Comparison of ENCODE assay signal across 7 cellular contexts in the genomic region with DNA sequence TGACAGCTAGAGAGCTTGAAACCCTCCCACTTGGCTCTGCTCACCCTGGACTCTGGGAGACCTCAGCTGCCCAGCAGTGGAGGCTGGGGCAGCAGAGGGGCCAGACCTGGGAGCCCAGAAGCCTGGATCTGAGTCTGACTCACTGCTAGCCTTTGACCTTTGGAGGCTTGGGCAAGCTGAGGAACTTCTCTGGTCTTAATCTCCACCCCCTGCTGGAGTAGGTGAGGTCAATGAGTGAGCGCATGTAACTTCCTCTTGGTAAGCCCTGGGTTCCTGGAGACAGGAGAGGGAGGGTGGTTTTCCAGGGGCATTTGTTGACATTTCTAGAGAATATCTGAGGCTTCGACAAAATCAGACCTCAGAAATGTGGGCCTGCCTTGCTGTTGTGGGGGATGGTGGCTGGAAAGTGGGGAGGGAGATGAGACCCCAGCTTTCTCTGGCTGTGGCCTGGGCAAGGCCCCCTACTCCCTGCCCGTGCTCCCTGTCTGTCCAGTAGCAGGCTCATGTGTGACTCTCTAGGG.
A peak's percentile ranks its signal among the peaks of the same experiment; 100 is the strongest.
DNase-seq lines count a peak whose midpoint lies in the region; TF ChIP-seq lines count a peak whose summit lies in the region.

No MANE protein-coding gene starts in this region.

- H3K9me2 ChIP-seq in OCI-LY7 (ENCODE audit: insufficient read depth, low read length), result no peaks in the 10 kb centered on the region

- no peak overlapping the region for H3K4me3 ChIP-seq in smooth muscle cell
- no peak overlapping the region for H3K4me3 ChIP-seq in OCI-LY7 (ENCODE audit: low read depth, low read length, poor library complexity, severe bottlenecking)

- peaks cover 3% of the 10 kb centered on the region for H3K27me3 Mint-ChIP-seq in type B pancreatic cell

- intact Hi-C loops in OCI-LY7 (cut with micrococcal nuclease; ENCODE audit: unreplicated experiment), result no loop called here

- 40% methylated on average over 3 of the region's 3 CpGs for WGBS in smooth muscle cell (ENCODE audit: low lambda C conversion rate)

- H3K27me3 ChIP-seq in smooth muscle cell (ENCODE audit: low read depth), result no peaks in the 10 kb centered on the region

- H4K20me1 ChIP-seq in smooth muscle cell (ENCODE audit: low read depth) (no peaks in the 10 kb centered on the region), OCI-LY7 (ENCODE audit: insufficient read depth, low read length) (no peaks in the 10 kb centered on the region)

- POLR2A ChIA-PET in OCI-LY7 (lab: Charles Lee), result no interaction called here

- no peak for TF ChIP-seq CTCF in smooth muscle cell (IDR thresholded peaks at IDR 0.05; ENCODE audit: borderline replicate concordance, insufficient read depth, poor library complexity, severe bottlenecking)
- no peak for TF ChIP-seq CTCF in OCI-LY7 (conservative IDR thresholded peaks at IDR 0.05; ENCODE audit: low read length)
- TF ChIP-seq CTCF in type B pancreatic cell (conservative IDR thresholded peaks at IDR 0.05), result no peak

- no peaks in the 10 kb centered on the region for H3K9me3 ChIP-seq in smooth muscle cell (replicated peaks; ENCODE audit: low read depth)
- no peaks in the 10 kb centered on the region for H3K9me3 ChIP-seq in OCI-LY7 (ENCODE audit: low read length)

- H2AFZ ChIP-seq in smooth muscle cell (ENCODE audit: low read depth) (no peak overlapping the region), OCI-LY7 (ENCODE audit: low read length) (no peak overlapping the region)

- peak; percentile 94 for DNase-seq in HCEC 1CT
- DNase-seq in RPMI8226, result peak; percentile 29
- peak; percentile 36 for DNase-seq in epidermal melanocyte (ENCODE audit: insufficient read length, low spot score)
- no peak for DNase-seq in smooth muscle cell (lab: John Stamatoyannopoulos, UW; ENCODE audit: unreplicated experiment)
- no peak for DNase-seq in OCI-LY7 (ENCODE audit: low spot score)
- DNase-seq in type B pancreatic cell (ENCODE audit: extremely low spot score, unreplicated experiment), result no peak
- no peak for DNase-seq in stimulated activated naive CD4-positive, alpha-beta T cell (lab: John Stamatoyannopoulos, UW)

- peak overlapping the region; percentile 46 for H3K4me2 ChIP-seq in smooth muscle cell
- no peak overlapping the region for H3K4me2 ChIP-seq in OCI-LY7 (ENCODE audit: low read length)

- H3F3A ChIP-seq in smooth muscle cell (ENCODE audit: low read depth), result no peaks in the 10 kb centered on the region

- H3K4me1 Mint-ChIP-seq in type B pancreatic cell (ENCODE audit: unreplicated experiment), result peaks cover 24% of the 10 kb centered on the region

- H3K4me1 ChIP-seq in smooth muscle cell (ENCODE audit: low read depth) (peaks cover 5% of the 10 kb centered on the region), OCI-LY7 (ENCODE audit: insufficient read depth, low read length, poor library complexity, severe bottlenecking) (no peaks in the 10 kb centered on the region)

- peak overlapping the region; percentile 49 for H3K9ac ChIP-seq in smooth muscle cell (ENCODE audit: low read depth)

- H3K4me3 Mint-ChIP-seq in type B pancreatic cell, result no peak overlapping the region

- H3K36me3 Mint-ChIP-seq in type B pancreatic cell, result no peaks in the 10 kb centered on the region

- no TSS peak for BruUV-seq in OCI-LY7 (replicated peaks; lab: Mats Ljungman, UMichigan)

- peaks cover 6% of the 10 kb centered on the region for H3K9me3 Mint-ChIP-seq in type B pancreatic cell

- CTCF ChIA-PET in OCI-LY7 (lab: Charles Lee; ENCODE audit: unreplicated experiment), result interaction anchor here (0.6 kb wide), 1 partner anchor 1714 kb away, joined by 3 read pairs; no protein-coding TSS in a partner anchor

- H3K79me2 ChIP-seq in smooth muscle cell (ENCODE audit: low read depth) (no peaks in the 10 kb centered on the region), OCI-LY7 (ENCODE audit: insufficient read depth, low read depth, low read length) (no peaks in the 10 kb centered on the region)

- H3K27ac Mint-ChIP-seq in type B pancreatic cell, result no peak overlapping the region

- no peaks in the 10 kb centered on the region for H3K36me3 ChIP-seq in smooth muscle cell (ENCODE audit: low read depth)
- no peaks in the 10 kb centered on the region for H3K36me3 ChIP-seq in OCI-LY7 (ENCODE audit: insufficient read depth, low read length)

- H3K27ac ChIP-seq in smooth muscle cell (ENCODE audit: low read depth) (peak overlapping the region; percentile 83), OCI-LY7 (ENCODE audit: low read depth, low read length, poor library complexity, severe bottlenecking) (no peak overlapping the region)

Comparison
In these comparisons a context has a peak if more than half of its experiments do, and no peak if none do; other contexts are left out.
1. DNase-seq: peak in HCEC 1CT (single experiment), RPMI8226 (single experiment) and epidermal melanocyte (single experiment); none in smooth muscle cell (single experiment), OCI-LY7 (single experiment), type B pancreatic cell (single experiment) and stimulated activated naive CD4-positive, alpha-beta T cell (0 of 6).